ENCODE assay signal across 14 cellular contexts in genomic region chr10:451856-452255, GRCh38.
DNase-seq lines count a peak whose midpoint lies in the region; ATAC-seq, FAIRE-seq and TF ChIP-seq lines count a peak whose summit lies in the region.
"Had no signal": no experiment of that assay in that cellular context is flagged by ENCODE, and none has a peak within 500 bp of the region (broad histone marks: within the 10 kb centered on the region; RNA-seq: fewer than 3 reads in every experiment).

No MANE protein-coding gene starts in this region.

- no peak overlapping the region for H3K4me3 ChIP-seq in BLaER1 treated with 17β-estradiol and CSF1 and Interleukin-3, amounts not matched to agents 10 nM and 100 nM
- no peak overlapping the region for H3K4me3 ChIP-seq in DND-41 (ENCODE audit: low read depth in 1 of 2, low read length in 2 of 2)
- no peak overlapping the region for H3K4me3 ChIP-seq in GM12878
- H3K4me3 ChIP-seq in osteoblast (ENCODE audit: insufficient read depth, low read length): no peak overlapping the region
- H3K4me3 ChIP-seq: cardiac muscle cell had no signal

- H3K79me2 ChIP-seq in DND-41 (ENCODE audit: insufficient read depth, low read length): no peaks in the 10 kb centered on the region
- no peaks in the 10 kb centered on the region for H3K79me2 ChIP-seq in GM12878 (ENCODE audit: control insufficient read depth, insufficient read depth, low read length)
- peaks cover 36% of the 10 kb centered on the region for H3K79me2 ChIP-seq in osteoblast (ENCODE audit: insufficient read depth, low read length)

- no peak overlapping the region for H3K9ac ChIP-seq in BLaER1 treated with 17β-estradiol and CSF1 and Interleukin-3, amounts not matched to agents 10 nM and 100 nM
- H3K9ac ChIP-seq in DND-41 (ENCODE audit: low read depth, low read length) (no peak overlapping the region), GM12878 (ENCODE audit: control insufficient read depth, insufficient read depth, low read length) (no peak overlapping the region)

- H3K27me3 ChIP-seq in BLaER1 treated with 17β-estradiol and CSF1 and Interleukin-3, amounts not matched to agents 10 nM and 100 nM: peaks cover 0 to 35% (median 16%) of the 10 kb centered on the region in 11 experiments; a peak in 15 of 22 replicates
- H3K27me3 ChIP-seq in DND-41 (ENCODE audit: insufficient read depth, low read length, poor library complexity): peaks cover 39% of the 10 kb centered on the region
- peaks cover 0 to 6% of the 10 kb centered on the region in 2 experiments; a peak in 2 of 4 replicates for H3K27me3 ChIP-seq in GM12878 (replicated peaks in 1 of 2; ENCODE audit: control insufficient read depth in 2 of 2, insufficient read depth in 2 of 2, low read length in 1 of 2)
- H3K27me3 ChIP-seq in osteoblast (ENCODE audit: insufficient read depth, low read length): no peaks in the 10 kb centered on the region
- H3K27me3 ChIP-seq: cardiac muscle cell had no signal

- intact Hi-C loops in GM12878 (cut with micrococcal nuclease; ENCODE audit: unreplicated experiment): no loop called here

- 62% methylated on average over 7 of the region's 7 CpGs for WGBS in GM12878 (ENCODE audit: insufficient coverage, insufficient replicate concordance, low lambda C conversion rate, missing lambda C conversion rate)

- FAIRE-seq in GM12878 (lab: Jason Lieb, UNC): no peak
- FAIRE-seq: urothelium cell line had no signal

- TF ChIP-seq CTCF in DND-41 (IDR thresholded peaks at IDR 0.05; ENCODE audit: borderline replicate concordance, extremely low read depth, low read length, poor library complexity, severe bottlenecking) (no peak), GM12878 (IDR thresholded peaks at IDR 0.05 in 2 of 3, conservative IDR thresholded peaks at IDR 0.05 in 1 of 3; ENCODE audit: control insufficient read depth in 2 of 3, extremely low read depth in 1 of 3, insufficient read depth in 1 of 3, low read depth in 3 of 3, low read length in 3 of 3) (no peak), osteoblast (IDR thresholded peaks at IDR 0.05; ENCODE audit: extremely low read depth, low read depth, low read length) (no peak)

- TF ChIP-seq EP300 in GM12878 (IDR thresholded peaks at IDR 0.05; ENCODE audit: borderline replicate concordance in 1 of 2, control insufficient read depth in 1 of 2, low read depth in 2 of 2, low read length in 2 of 2): no peak

- DNase-seq in DND-41 (no peak), GM12878 (ENCODE audit: low read depth, low spot score) (no peak), osteoblast (ENCODE audit: insufficient read length, low spot score, missing footprints) (no peak), NCI-H128 (lab: John Stamatoyannopoulos, UW; ENCODE audit: unreplicated experiment) (no peak), amniotic stem cell (lab: John Stamatoyannopoulos, UW) (no peak)
- DNase-seq: activated CD4-positive, alpha-beta T cell treated with anti-CD3 and anti-CD28 coated beads, Interleukin-2, amount 10 ng/mL, durations not matched to agents 24 days and 14 days; DMS53; NCI-H1694; NCI-H2171 treated with DMSO at 0.1 percent for 48 hours; NCI-H69 had no signal

- POLR2A ChIA-PET in GM12878 (lab: Charles Lee): no interaction called here

- peak overlapping the region in 8 of 11 experiments; percentile 74 to 96 (median 89); a peak in 14 of 22 replicates for H3K4me2 ChIP-seq in BLaER1 treated with 17β-estradiol and CSF1 and Interleukin-3, amounts not matched to agents 10 nM and 100 nM
- H3K4me2 ChIP-seq in DND-41 (ENCODE audit: insufficient read depth, low read length) (peak overlapping the region; percentile 44; the same call in 1 of the 2 replicates), GM12878 (ENCODE audit: control insufficient read depth, insufficient read depth) (0 out of 2 replicates have a peak overlapping the region, but pooled peaks have one; percentile 41), osteoblast (ENCODE audit: insufficient read depth, low read length) (peak overlapping the region; percentile 71)

- no peak for TF ChIP-seq RAD21 in GM12878 (IDR thresholded peaks at IDR 0.05; ENCODE audit: insufficient read depth, low read depth, low read length)

- ATAC-seq in DND-41 (ENCODE audit: insufficient read depth, low read depth) (no peak), GM12878 (no peak), GM21367 (IDR thresholded peaks at IDR 0.05; ENCODE audit: unreplicated experiment) (no peak)

- RAD21 ChIA-PET in GM12878 (lab: Charles Lee; ENCODE audit: unreplicated experiment): no interaction called here

- TF ChIP-seq POLR2A in GM12878 (IDR thresholded peaks at IDR 0.05; ENCODE audit: low read depth, low read length): no peak

- CTCF ChIA-PET in GM12878 (lab: Yijun Ruan, JAX): no interaction called here

- no peaks in the 10 kb centered on the region; a peak in 1 of 22 replicates for H3K9me3 ChIP-seq in BLaER1 treated with 17β-estradiol and CSF1 and Interleukin-3, amounts not matched to agents 10 nM and 100 nM (replicated peaks in 1 of 11)
- H3K9me3 ChIP-seq in DND-41 (ENCODE audit: insufficient read depth, low read length, severe bottlenecking): no peaks in the 10 kb centered on the region
- no peaks in the 10 kb centered on the region for H3K9me3 ChIP-seq in GM12878 (replicated peaks; ENCODE audit: control insufficient read depth, insufficient read depth, low read length)
- H3K9me3 ChIP-seq in osteoblast (ENCODE audit: low read depth, low read length): no peaks in the 10 kb centered on the region

- H2AFZ ChIP-seq in DND-41 (ENCODE audit: low read depth, low read length) (no peak overlapping the region), GM12878 (ENCODE audit: control insufficient read depth, low read depth, low read length) (no peak overlapping the region), osteoblast (ENCODE audit: low read length) (no peak overlapping the region)

- peaks cover 0 to 80% (median 31%) of the 10 kb centered on the region in 11 experiments; a peak in 17 of 22 replicates for H4K20me1 ChIP-seq in BLaER1 treated with 17β-estradiol and CSF1 and Interleukin-3, amounts not matched to agents 10 nM and 100 nM
- peaks cover 47% of the 10 kb centered on the region for H4K20me1 ChIP-seq in DND-41 (ENCODE audit: insufficient read depth, low read length)
- no peaks in the 10 kb centered on the region for H4K20me1 ChIP-seq in GM12878 (ENCODE audit: control insufficient read depth, insufficient read depth)
- H4K20me1 ChIP-seq in osteoblast (ENCODE audit: insufficient read depth, low read length): peaks cover 65% of the 10 kb centered on the region

- SMC1A ChIA-PET in GM12878 (lab: Charles Lee; ENCODE audit: uncharacterized antibody, unreplicated experiment): no interaction called here

- H3K4me1 ChIP-seq in BLaER1 treated with 17β-estradiol and CSF1 and Interleukin-3, amounts not matched to agents 10 nM and 100 nM: peaks cover 16 to 42% (median 34%) of the 10 kb centered on the region in 10 experiments
- H3K4me1 ChIP-seq in DND-41 (ENCODE audit: insufficient read depth, low read length) (peaks cover 35% of the 10 kb centered on the region), GM12878 (ENCODE audit: control insufficient read depth, insufficient read depth, low read length) (peaks cover 13% of the 10 kb centered on the region), osteoblast (ENCODE audit: insufficient read depth, low read length) (peaks cover 17% of the 10 kb centered on the region)

- in situ Hi-C loops in GM12878 (cut with MboI): no loop called here

- H3K27ac ChIP-seq in BLaER1 treated with 17β-estradiol and CSF1 and Interleukin-3, amounts not matched to agents 10 nM and 100 nM: 0 out of 22 replicates have a peak overlapping the region, but pooled peaks of 1 of the 11 experiments have one; percentile 47
- H3K27ac ChIP-seq in DND-41 (ENCODE audit: low read length) (no peak overlapping the region), GM12878 (ENCODE audit: control insufficient read depth, insufficient read depth) (no peak overlapping the region), osteoblast (ENCODE audit: low read depth, low read length) (no peak overlapping the region)
- H3K27ac ChIP-seq: cardiac muscle cell had no signal

- BruUV-seq in GM12878 (replicated peaks; lab: Mats Ljungman, UMichigan): no TSS peak

- 0 out of 22 replicates have a peak, but pooled peaks cover 0 to 2% (median 0%) of the 10 kb centered on the region in 11 experiments for H3K36me3 ChIP-seq in BLaER1 treated with 17β-estradiol and CSF1 and Interleukin-3, amounts not matched to agents 10 nM and 100 nM
- no peaks in the 10 kb centered on the region for H3K36me3 ChIP-seq in DND-41 (ENCODE audit: insufficient read depth, low read length)
- no peaks in the 10 kb centered on the region for H3K36me3 ChIP-seq in GM12878 (ENCODE audit: control insufficient read depth in 2 of 2, insufficient read depth in 2 of 2, low read length in 1 of 2)
- no peaks in the 10 kb centered on the region for H3K36me3 ChIP-seq in osteoblast (ENCODE audit: insufficient read depth, low read length)
- H3K36me3 ChIP-seq: cardiac muscle cell had no signal

TF ChIP-seq in GM12878, 131 proteins besides CTCF, POLR2A, EP300 and RAD21:
- TF ChIP-seq PAX5 (IDR thresholded peaks at IDR 0.05; ENCODE audit: borderline replicate concordance, low read depth, low read length) (no peak), RBBP5 (conservative IDR thresholded peaks at IDR 0.05) (no peak), SPI1 (IDR thresholded peaks at IDR 0.05; ENCODE audit: borderline replicate concordance, insufficient read depth, low read depth, low read length) (no peak), TARDBP (IDR thresholded peaks at IDR 0.05; ENCODE audit: borderline replicate concordance) (no peak), ZBTB33 (IDR thresholded peaks at IDR 0.05) (no peak)
